In genomic region chr2:99559075-99559662, GRCh38 we compare ENCODE assay signal across 8 cellular contexts.
A peak's percentile ranks its signal among the peaks of the same experiment; 100 is the strongest.
DNase-seq lines count a peak whose midpoint lies in the region; ATAC-seq and TF ChIP-seq lines count a peak whose summit lies in the region.

No MANE protein-coding gene starts in this region.

- no peak overlapping the region for H3K9ac ChIP-seq in parathyroid adenoma

- H3K4me2 ChIP-seq in parathyroid adenoma (ENCODE audit: low read length): no peak overlapping the region

- WGBS in transverse colon (ENCODE audit: low coverage in 1 of 2), 2 donors: 5 to 29% methylated on average over 2 to 17 of the region's 17 CpGs

- H3K4me1 Mint-ChIP-seq in Calu3 (ENCODE audit: low read depth, unreplicated experiment): no peaks in the 10 kb centered on the region

- H3K36me3 Mint-ChIP-seq in Calu3 (ENCODE audit: insufficient read depth, unreplicated experiment): peaks cover 2% of the 10 kb centered on the region

- H3K4me3 ChIP-seq in parathyroid adenoma (ENCODE audit: low read depth, low read length) (no peak overlapping the region), transverse colon (no peak overlapping the region)

- H3K9me3 ChIP-seq in parathyroid adenoma (ENCODE audit: control insufficient read depth, low read length) (no peaks in the 10 kb centered on the region), transverse colon (no peaks in the 10 kb centered on the region)

- in situ Hi-C loops in transverse colon (cut with MboI; ENCODE audit: low pct_ligation_motif_present in 1 of 4, low pct_unique_long_range_greater_than_20kb in 1 of 4, low sequenced_read_pairs in 3 of 4): loop anchor here in 3 of 4 donors (10.0 to 25.0 kb wide), 3 partner anchors 686 to 703 kb away; no protein-coding TSS in a partner anchor

- no peaks in the 10 kb centered on the region for H3K9me3 Mint-ChIP-seq in Calu3 (ENCODE audit: low read depth, unreplicated experiment)

- no peaks in the 10 kb centered on the region for H3K36me3 ChIP-seq in parathyroid adenoma (ENCODE audit: control insufficient read depth, insufficient read depth, low read length)
- H3K36me3 ChIP-seq in transverse colon: no peaks in the 10 kb centered on the region

- BruUV-seq in Calu3 (replicated peaks; lab: Mats Ljungman, UMichigan): no TSS peak

- H3K79me2 ChIP-seq in parathyroid adenoma: no peaks in the 10 kb centered on the region

- H3K4me1 ChIP-seq in parathyroid adenoma (no peaks in the 10 kb centered on the region), transverse colon (no peaks in the 10 kb centered on the region)

- ATAC-seq in SK-N-SH treated with all-trans-retinoic acid at 6 μM for 48 hours: peak; percentile 99

- intact Hi-C loops in Calu3 (cut with micrococcal nuclease; ENCODE audit: unreplicated experiment) (loop anchor here (1.0 to 10.0 kb wide), 4 partner anchors 136 to 701 kb away; no protein-coding TSS in a partner anchor), transverse colon (cut with DNase I; ENCODE audit: low total_unique reads) (loop anchor here (1.0 to 5.0 kb wide), 3 partner anchors 548 to 701 kb away; no protein-coding TSS in a partner anchor)

- TF ChIP-seq CTCF in Calu3 (IDR thresholded peaks at IDR 0.05; ENCODE audit: unreplicated experiment) (peak; percentile 98), parathyroid adenoma (IDR thresholded peaks at IDR 0.05) (peak; percentile 98), transverse colon (IDR thresholded peaks at IDR 0.05) (peak; percentile 94 to 99 (median 98))

- peaks cover 90% of the 10 kb centered on the region for H3K27me3 Mint-ChIP-seq in Calu3 (ENCODE audit: unreplicated experiment)

- no peak for TF ChIP-seq POLR2A in transverse colon (IDR thresholded peaks at IDR 0.05)

- TF ChIP-seq EP300 in transverse colon (IDR thresholded peaks at IDR 0.05; ENCODE audit: low read depth): no peak

- no peak overlapping the region for H3K27ac Mint-ChIP-seq in Calu3 (ENCODE audit: unreplicated experiment)

- H3K4me3 Mint-ChIP-seq in Calu3 (ENCODE audit: low read depth, unreplicated experiment): no peak overlapping the region

- H2AFZ ChIP-seq in parathyroid adenoma: no peak overlapping the region

- DNase-seq in Calu3: peak; percentile 85
- peak; percentile 37 for DNase-seq in GOT3 (lab: John Stamatoyannopoulos, UW)
- DNase-seq in NCI-H1092 (lab: John Stamatoyannopoulos, UW): peak; percentile 63
- DNase-seq in activated naive CD4-positive, alpha-beta T cell treated with Interleukin-2 at 50 U/mL for 16 hours: peak; percentile 85
- peak; percentile 63 for DNase-seq in globus pallidus (ENCODE audit: low spot score)
- peak; percentile 85 for DNase-seq in transverse colon

- H3K27me3 ChIP-seq in parathyroid adenoma (ENCODE audit: control insufficient read depth, insufficient read depth, low read length) (no peaks in the 10 kb centered on the region), transverse colon (no peaks in the 10 kb centered on the region)

- no peak overlapping the region for H3K27ac ChIP-seq in parathyroid adenoma
- H3K27ac ChIP-seq in transverse colon: no peak overlapping the region

- CTCF ChIA-PET in Calu3 (lab: Charles Lee): interaction anchor here (0.6 to 2.0 kb wide), 13 partner anchors 27 to 827 kb away, joined by 3 to 11 read pairs (median 3); no protein-coding TSS in a partner anchor

TF ChIP-seq in SK-N-SH treated with all-trans-retinoic acid at 6 μM for 48 hours, 23 proteins besides CTCF, POLR2A, EP300 and RAD21:
- TF ChIP-seq TSHZ2 (CRISPR knock-in tag; IDR thresholded peaks at IDR 0.05): no peak
- no peak for TF ChIP-seq ZC3H10 (CRISPR knock-in tag; IDR thresholded peaks at IDR 0.05)
- no peak for TF ChIP-seq ZFP3 (CRISPR knock-in tag; IDR thresholded peaks at IDR 0.05)
- no peak for TF ChIP-seq ISL1 (CRISPR knock-in tag; IDR thresholded peaks at IDR 0.05)
- TF ChIP-seq PPARA (CRISPR knock-in tag; IDR thresholded peaks at IDR 0.05; ENCODE audit: borderline replicate concordance): no peak
- no peak for TF ChIP-seq POU6F1 (CRISPR knock-in tag; IDR thresholded peaks at IDR 0.05; ENCODE audit: borderline replicate concordance, low read depth)
- no peak for TF ChIP-seq CSDC2 (CRISPR knock-in tag; IDR thresholded peaks at IDR 0.05)
- TF ChIP-seq ZNF565 (CRISPR knock-in tag; conservative IDR thresholded peaks at IDR 0.05; ENCODE audit: low read depth): no peak
- no peak for TF ChIP-seq CREB5 (CRISPR knock-in tag; IDR thresholded peaks at IDR 0.05; ENCODE audit: low read depth)
- TF ChIP-seq ZFP30 (CRISPR knock-in tag; IDR thresholded peaks at IDR 0.05): no peak
- no peak for TF ChIP-seq PATZ1 (CRISPR knock-in tag; IDR thresholded peaks at IDR 0.05; ENCODE audit: borderline replicate concordance)
- no peak for TF ChIP-seq ZNF8 (CRISPR knock-in tag; IDR thresholded peaks at IDR 0.05)
- TF ChIP-seq ZNF70 (CRISPR knock-in tag; IDR thresholded peaks at IDR 0.05): no peak
